8 cellular contexts compared by ENCODE assay signal in the genomic region with DNA sequence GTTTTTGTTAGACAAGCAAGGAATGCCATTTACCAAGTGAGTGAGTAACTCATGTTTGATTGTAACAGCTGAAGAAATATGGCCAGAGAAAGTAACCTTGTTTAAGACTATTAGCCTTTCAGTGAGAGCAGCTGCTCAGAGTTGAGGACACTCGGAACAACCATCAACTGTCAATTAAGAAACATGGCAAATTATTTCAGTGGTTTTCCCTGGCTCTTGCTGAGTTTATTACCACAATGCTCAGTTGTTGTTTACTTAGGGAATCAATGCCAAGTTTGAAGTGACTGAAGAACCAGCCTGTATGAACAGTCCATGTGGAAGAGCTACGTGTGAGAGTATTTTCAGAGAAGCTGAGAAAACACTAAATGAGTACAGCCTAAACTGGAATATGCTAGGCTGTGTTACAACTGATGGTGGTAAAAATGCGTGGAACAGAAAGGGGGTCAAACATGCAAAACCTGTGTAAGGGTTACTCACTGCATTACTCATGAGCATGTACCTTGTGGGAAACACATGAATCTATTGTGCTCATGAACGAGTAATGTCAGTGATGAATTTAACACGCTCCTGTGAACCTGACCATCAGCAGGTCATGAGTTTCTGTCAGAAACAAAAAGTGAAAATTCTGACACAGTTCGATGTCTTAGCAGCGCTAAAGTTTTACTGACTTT. TPM values are rescaled to one million over a fixed set of nuclear protein-coding genes. Genes with fewer than 3 reads are reported as not detected.
DNase-seq lines count a peak whose midpoint lies in the region; ATAC-seq and TF ChIP-seq lines count a peak whose summit lies in the region.

No MANE protein-coding gene starts in this region.

- H3K27me3 Mint-ChIP-seq in naive thymus-derived CD8-positive, alpha-beta T cell, result no peaks in the 10 kb centered on the region

- H3K36me3 ChIP-seq in BE2C (no peaks in the 10 kb centered on the region), SJSA1 (peaks cover 12% of the 10 kb centered on the region), fibroblast of lung (ENCODE audit: control insufficient read depth, insufficient read depth, low read length) (no peaks in the 10 kb centered on the region)

- no peaks in the 10 kb centered on the region for H3K9me3 Mint-ChIP-seq in naive thymus-derived CD8-positive, alpha-beta T cell

- H3K9ac ChIP-seq in fibroblast of lung (ENCODE audit: insufficient read depth, low read length), result no peak overlapping the region

- H3K79me2 ChIP-seq in fibroblast of lung (ENCODE audit: control insufficient read depth, insufficient read depth, low read length), result peaks cover 83% of the 10 kb centered on the region

- H3K4me2 ChIP-seq in fibroblast of lung (ENCODE audit: extremely low read depth, insufficient read depth, low read length), result peak overlapping the region; percentile 23

- no peak overlapping the region for H2AFZ ChIP-seq in fibroblast of lung (ENCODE audit: low read length)

- POLR2A ChIA-PET in naive thymus-derived CD8-positive, alpha-beta T cell (lab: Charles Lee), result interaction anchor here (1.1 kb wide), 1 partner anchor 25 kb away, joined by 3 read pairs; no protein-coding TSS in a partner anchor

- H3K4me1 Mint-ChIP-seq in naive thymus-derived CD8-positive, alpha-beta T cell, result peaks cover 23 to 93% (median 77%) of the 10 kb centered on the region in 4 donors

- H3K27ac ChIP-seq in SJSA1 (peak overlapping the region; percentile 59), fibroblast of lung (ENCODE audit: insufficient read depth, low read length) (no peak overlapping the region)

- peaks cover 0 to 35% (median 4%) of the 10 kb centered on the region in 3 donors for H3K36me3 Mint-ChIP-seq in naive thymus-derived CD8-positive, alpha-beta T cell

- H3K9me3 ChIP-seq in BE2C (no peaks in the 10 kb centered on the region), SJSA1 (replicated peaks) (no peaks in the 10 kb centered on the region), fibroblast of lung (ENCODE audit: control insufficient read depth, insufficient read depth, low read depth, low read length) (no peaks in the 10 kb centered on the region)

- no peaks in the 10 kb centered on the region for H3K27me3 ChIP-seq in BE2C
- no peaks in the 10 kb centered on the region for H3K27me3 ChIP-seq in SJSA1 (replicated peaks)
- no peaks in the 10 kb centered on the region for H3K27me3 ChIP-seq in fibroblast of lung (ENCODE audit: control insufficient read depth, insufficient read depth, low read length)

- peak overlapping the region in 5 of 10 donors; percentile 13 to 77 (median 66) for H3K27ac Mint-ChIP-seq in naive thymus-derived CD8-positive, alpha-beta T cell

- DNase-seq in BE2C, result no peak
- peak in 1 of 2 experiments; percentile 70 for DNase-seq in SJSA1 (ENCODE audit: low read depth in 1 of 2, low spot score in 2 of 2)
- peak; percentile 39 to 87 for DNase-seq in fibroblast of lung (ENCODE audit: low read depth in 2 of 2)
- no peak for DNase-seq in stimulated activated naive CD8-positive, alpha-beta T cell treated with anti-CD3 and anti-CD28 coated beads, Interleukin-15, Interleukin-2, amounts not matched to agents 100 U/mL and 50 U/mL, for 24 hours
- DNase-seq in DMS153 (lab: John Stamatoyannopoulos, UW), result no peak
- DNase-seq in naive thymus-derived CD8-positive, alpha-beta T cell, result no peak

- H3K4me1 ChIP-seq in BE2C (peaks cover 6% of the 10 kb centered on the region), SJSA1 (replicated peaks) (peaks cover 59% of the 10 kb centered on the region), fibroblast of lung (ENCODE audit: control insufficient read depth, extremely low read depth, insufficient read depth, low read length) (peaks cover 24% of the 10 kb centered on the region)

- TF ChIP-seq CTCF in BE2C (IDR thresholded peaks at IDR 0.05; ENCODE audit: low read depth, low read length) (0 out of 2 replicates have a peak, but pooled peaks have one; percentile 2), fibroblast of lung (conservative IDR thresholded peaks at IDR 0.05 in 1 of 2, IDR thresholded peaks at IDR 0.05 in 1 of 2; ENCODE audit: low read depth in 1 of 2, low read length in 2 of 2) (no peak)

- peak overlapping the region in 5 of 10 donors; percentile 27 to 69 (median 47) for H3K4me3 Mint-ChIP-seq in naive thymus-derived CD8-positive, alpha-beta T cell

- peak; percentile 82 for ATAC-seq in GM18868 (IDR thresholded peaks at IDR 0.05; ENCODE audit: unreplicated experiment)
- ATAC-seq in HG02981 (IDR thresholded peaks at IDR 0.05; ENCODE audit: unreplicated experiment), result peak; percentile 81
- ATAC-seq in stimulated activated naive CD8-positive, alpha-beta T cell treated with anti-CD3 and anti-CD28 coated beads, Interleukin-15, Interleukin-2, amounts not matched to agents 100 U/mL and 50 U/mL, for 24 hours, result peak; percentile 85
- ATAC-seq in naive thymus-derived CD8-positive, alpha-beta T cell, result no peak

- peaks cover 10% of the 10 kb centered on the region for H4K20me1 ChIP-seq in fibroblast of lung (ENCODE audit: control insufficient read depth, extremely low read depth, insufficient read depth, low read length)

- H3K4me3 ChIP-seq in BE2C (ENCODE audit: low read depth, low read length) (no peak overlapping the region), SJSA1 (no peak overlapping the region), fibroblast of lung (replicated peaks in 1 of 4; ENCODE audit: control extremely low read depth in 1 of 4, insufficient read depth in 1 of 4, low read depth in 3 of 4, low read length in 4 of 4) (no peak overlapping the region)

RNA-seq across cellular contexts. Expression of gene GNA13, which starts 33.7 kb away (rescaled TPM):
- polyA plus RNA-seq in BE2C (2012; ENCODE audit: insufficient read depth, insufficient read length, low read depth), result 53.2 TPM
- total RNA-seq in SJSA1 (2014; rRNA removed; shearing (Covaris generic)), result 102 and 118 TPM in 2 replicates
- total RNA-seq in fibroblast of lung, result 52.1 and 65.2 TPM in 2 replicates
- 44.6 and 50.3 TPM in 2 replicates for polyA plus RNA-seq in fibroblast of lung
- polyA plus RNA-seq in fibroblast of lung (2012), result 21.2 and 22.6 TPM in 2 replicates
- polyA minus RNA-seq in fibroblast of lung (ENCODE audit: low replicate concordance), result 8.3 and 9.6 TPM in 2 replicates
- total RNA-seq in naive thymus-derived CD8-positive, alpha-beta T cell, result 10 to 100 TPM; 91.4 to 94.6 TPM
- polyA plus RNA-seq in naive thymus-derived CD8-positive, alpha-beta T cell, result 10 to 100 TPM; 23.7 to 32.9 (median 27.6) TPM

Comparison
In these comparisons a context has a peak if more than half of its experiments do, and no peak if none do; other contexts are left out.
1. DNase-seq: peak in fibroblast of lung (2 of 2); none in BE2C (single experiment), stimulated activated naive CD8-positive, alpha-beta T cell treated with anti-CD3 and anti-CD28 coated beads, Interleukin-15, Interleukin-2, amounts not matched to agents 100 U/mL and 50 U/mL, for 24 hours (single experiment), DMS153 (single experiment) and naive thymus-derived CD8-positive, alpha-beta T cell (0 of 10).
2. ATAC-seq: peak in GM18868 (single experiment), HG02981 (single experiment) and stimulated activated naive CD8-positive, alpha-beta T cell treated with anti-CD3 and anti-CD28 coated beads, Interleukin-15, Interleukin-2, amounts not matched to agents 100 U/mL and 50 U/mL, for 24 hours (single experiment); none in naive thymus-derived CD8-positive, alpha-beta T cell (0 of 2).